In genomic region chr1:114716304-114717158, GRCh38 we compare ENCODE assay signal across 8 cellular contexts. TPM values are rescaled to one million over a fixed set of nuclear protein-coding genes. Genes with fewer than 3 reads are reported as not detected.
DNase-seq lines count a peak whose midpoint lies in the region; ATAC-seq, FAIRE-seq and TF ChIP-seq lines count a peak whose summit lies in the region.

NRAS (minus strand) TSS chr1:114716771; CDS start chr1:114716160, 611 bp downstream.

- TF ChIP-seq CTCF in RWPE1 (conservative IDR thresholded peaks at IDR 0.05; ENCODE audit: low read depth): no peak
- TF ChIP-seq CTCF in fibroblast of pulmonary artery (IDR thresholded peaks at IDR 0.05; ENCODE audit: low read length, missing control alignments): no peak

- peak within 1 kb of the TSS; percentile 77 for H3K4me3 ChIP-seq in fibroblast of pulmonary artery (replicated peaks; ENCODE audit: low read depth, low read length)

- peaks cover 24 to 35% of the 10 kb centered on the region in 2 donors for H3K4me1 Mint-ChIP-seq in natural killer cell treated with Interleukin-12 subunit alpha and Interleukin-12 subunit beta and Interleukin-15 and Interleukin-18, amount 100 ng/mL, for 72 hours (ENCODE audit: low read depth in 2 of 2)

- peak; percentile 82 for FAIRE-seq in H54 (lab: Jason Lieb, UNC)

- no peaks in the 10 kb centered on the region for H3K9me3 Mint-ChIP-seq in natural killer cell treated with Interleukin-12 subunit alpha and Interleukin-12 subunit beta and Interleukin-15 and Interleukin-18, amount 100 ng/mL, for 72 hours

- H3K27me3 Mint-ChIP-seq in natural killer cell treated with Interleukin-12 subunit alpha and Interleukin-12 subunit beta and Interleukin-15 and Interleukin-18, amount 100 ng/mL, for 72 hours: no peaks in the 10 kb centered on the region

- CTCF ChIA-PET in RWPE1 (lab: Yijun Ruan, JAX): interaction anchor here (0.6 to 0.7 kb wide), 2 partner anchors 40 to 953 kb away, joined by 3 to 5 read pairs; no protein-coding TSS in a partner anchor

- ATAC-seq in natural killer cell treated with Interleukin-12 subunit alpha and Interleukin-12 subunit beta and Interleukin-15 and Interleukin-18, amount 100 ng/mL, for 72 hours: peak; percentile 99

- peak within 1 kb of the TSS; percentile 99 to 100 for H3K27ac Mint-ChIP-seq in natural killer cell treated with Interleukin-12 subunit alpha and Interleukin-12 subunit beta and Interleukin-15 and Interleukin-18, amount 100 ng/mL, for 72 hours

- H3K27ac ChIP-seq in RWPE1: peak within 1 kb of the TSS; percentile 81

- H3K4me3 Mint-ChIP-seq in natural killer cell treated with Interleukin-12 subunit alpha and Interleukin-12 subunit beta and Interleukin-15 and Interleukin-18, amount 100 ng/mL, for 72 hours: peak within 1 kb of the TSS; percentile 100

- POLR2A ChIA-PET in RWPE1 (lab: Yijun Ruan, JAX; ENCODE audit: low non-redundant PET): interaction anchor here (0.6 kb wide), 1 partner anchor 1235 kb away, joined by 4 read pairs; no protein-coding TSS in a partner anchor

- peak; percentile 94 for DNase-seq in ELR (ENCODE audit: low read depth)
- peak; percentile 68 for DNase-seq in H54 (ENCODE audit: insufficient read length, low spot score)
- DNase-seq in LoVo (ENCODE audit: low spot score): peak; percentile 90
- peak; percentile 92 for DNase-seq in RWPE1 (ENCODE audit: low spot score)
- DNase-seq in activated T-helper 9 cell treated with anti-CD3 and anti-CD28 coated beads, Interleukin-2, amount 50 U/mL, for 16 hours (ENCODE audit: low read depth): peak; percentile 95
- peak; percentile 92 for DNase-seq in fibroblast of pulmonary artery (ENCODE audit: low read depth)
- peak; percentile 98 for DNase-seq in natural killer cell treated with Interleukin-12 subunit alpha and Interleukin-12 subunit beta and Interleukin-15 and Interleukin-18, amount 100 ng/mL, for 72 hours (ENCODE audit: low spot score)
- peak; percentile 95 for DNase-seq in stimulated activated naive CD4-positive, alpha-beta T cell treated with Interleukin-2 at 50 U/mL for 16 hours (lab: John Stamatoyannopoulos, UW)

- H3K36me3 Mint-ChIP-seq in natural killer cell treated with Interleukin-12 subunit alpha and Interleukin-12 subunit beta and Interleukin-15 and Interleukin-18, amount 100 ng/mL, for 72 hours: peaks cover 46% of the 10 kb centered on the region

- 0 out of 2 replicates have a peak, but pooled peaks have one; percentile 31 for TF ChIP-seq POLR2A in H54 (IDR thresholded peaks at IDR 0.05; ENCODE audit: low read depth, low read length)

RNA-seq across cellular contexts. Expression of gene NRAS, which starts in this region (rescaled TPM):
- total RNA-seq in natural killer cell treated with Interleukin-12 subunit alpha and Interleukin-12 subunit beta and Interleukin-15 and Interleukin-18, amount 100 ng/mL, for 72 hours: 10 to 100 TPM; 51.9 to 63.2 TPM

Comparison
In these comparisons a context has a peak if more than half of its experiments do, and no peak if none do; other contexts are left out.
1. Peak in every context shown above with its lines: DNase-seq, ATAC-seq, H3K4me3 ChIP-seq and H3K27ac ChIP-seq.